ENCODE assay signal across 25 cellular contexts in genomic region chr12:47326190-47326589, GRCh38.
"Had no signal": no experiment of that assay in that cellular context is flagged by ENCODE, and none has a peak within 500 bp of the region (broad histone marks: within the 10 kb centered on the region; RNA-seq: fewer than 3 reads in every experiment).

No MANE protein-coding gene starts in this region.

- H3K9ac ChIP-seq: parathyroid adenoma had no signal

- H3K36me3 ChIP-seq: suprapubic skin, transverse colon, vagina had no signal

- DNase-seq: cortex of kidney; hypothalamus; immature natural killer cell; mucosa of descending colon; naive B cell; stimulated activated CD4-positive, alpha-beta T cell treated with anti-CD3 and anti-CD28 coated beads, Interleukin-12 subunit alpha, Interleukin-12 subunit beta, amount 100 ng/mL, for 4 hours; stimulated activated CD4-positive, alpha-beta T cell treated with anti-CD3 and anti-CD28 coated beads, Interleukin-1b, Interleukin-23, amount 100 ng/mL, for 48 hours; stimulated activated CD4-positive, alpha-beta T cell treated with anti-CD3 and anti-CD28 coated beads, Interleukin-4, amount 100 ng/mL, for 1 hour; stimulated activated CD8-positive, alpha-beta memory T cell treated with anti-CD3 and anti-CD28 coated beads, Interleukin-4, amount 100 ng/mL, for 48 hours; stimulated activated naive CD4-positive, alpha-beta T cell; stimulated activated naive CD8-positive, alpha-beta T cell treated with anti-CD3 and anti-CD28 coated beads, Interleukin-15, amount 100 ng/mL, for 72 hours; transverse colon had no signal

- H2AFZ ChIP-seq: parathyroid adenoma had no signal

- H3K9me3 ChIP-seq: mucosa of descending colon, suprapubic skin, transverse colon, vagina had no signal

- H3K79me2 ChIP-seq: parathyroid adenoma had no signal

- H3K27me3 Mint-ChIP-seq: memory B cell; naive B cell; natural killer cell treated with Interleukin-12 subunit alpha and Interleukin-12 subunit beta and Interleukin-15 and Interleukin-18, amount 100 ng/mL, for 72 hours; progenitor cell of endocrine pancreas; stimulated activated naive CD8-positive, alpha-beta T cell treated with anti-CD3 and anti-CD28 coated beads, Interleukin-15, amount 100 ng/mL, for 72 hours had no signal

- H3K27ac ChIP-seq: parathyroid adenoma, suprapubic skin, transverse colon, vagina had no signal

- H3K27me3 ChIP-seq: suprapubic skin, transverse colon, vagina had no signal

- H3K4me3 Mint-ChIP-seq: immature natural killer cell; memory B cell; mesothelial cell of epicardium; naive B cell; natural killer cell treated with Interleukin-12 subunit alpha and Interleukin-12 subunit beta and Interleukin-15 and Interleukin-18, amount 100 ng/mL, for 72 hours; neural crest cell; stimulated activated naive CD8-positive, alpha-beta T cell treated with anti-CD3 and anti-CD28 coated beads, Interleukin-15, amount 100 ng/mL, for 72 hours had no signal

- H3K4me1 ChIP-seq: parathyroid adenoma, suprapubic skin, transverse colon, vagina had no signal

- H3K36me3 Mint-ChIP-seq: immature natural killer cell; memory B cell; mesothelial cell of epicardium; naive B cell; natural killer cell treated with Interleukin-12 subunit alpha and Interleukin-12 subunit beta and Interleukin-15 and Interleukin-18, amount 100 ng/mL, for 72 hours had no signal

- H3K4me1 Mint-ChIP-seq: neural crest cell had no signal

- FAIRE-seq: frontal cortex, keratinocyte had no signal

- H3K9me3 Mint-ChIP-seq: immature natural killer cell; memory B cell; natural killer cell treated with Interleukin-12 subunit alpha and Interleukin-12 subunit beta and Interleukin-15 and Interleukin-18, amount 100 ng/mL, for 72 hours had no signal

- H3K27ac Mint-ChIP-seq: immature natural killer cell; memory B cell; mesothelial cell of epicardium; natural killer cell treated with Interleukin-12 subunit alpha and Interleukin-12 subunit beta and Interleukin-15 and Interleukin-18, amount 100 ng/mL, for 72 hours; progenitor cell of endocrine pancreas; stimulated activated naive CD8-positive, alpha-beta T cell treated with anti-CD3 and anti-CD28 coated beads, Interleukin-15, amount 100 ng/mL, for 72 hours had no signal

- ATAC-seq: mucosa of descending colon; natural killer cell treated with Interleukin-12 subunit alpha and Interleukin-12 subunit beta and Interleukin-15 and Interleukin-18, amount 100 ng/mL, for 72 hours; sciatic nerve; stimulated activated naive CD8-positive, alpha-beta T cell treated with anti-CD3 and anti-CD28 coated beads, Interleukin-15, amount 100 ng/mL, for 72 hours had no signal

- H3K4me2 ChIP-seq: smooth muscle cell had no signal

- H3K4me3 ChIP-seq: lung, mucosa of descending colon, smooth muscle cell, suprapubic skin, transverse colon, vagina had no signal
